In the genomic region with DNA sequence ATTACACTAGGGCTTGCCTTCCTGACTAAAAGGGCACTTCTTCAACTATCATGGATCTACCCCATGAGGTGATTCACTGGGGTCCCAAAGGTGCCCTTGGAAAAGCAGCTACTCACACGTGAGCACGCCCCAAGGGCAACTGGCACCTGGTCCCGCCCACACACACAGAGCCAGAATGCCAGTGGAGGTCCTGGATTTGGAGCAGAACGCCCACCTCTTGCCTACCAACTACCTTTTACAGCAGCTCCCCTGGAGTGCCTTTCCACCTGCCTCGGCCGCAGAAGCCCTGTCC, we compare ENCODE assay signal across 8 cellular contexts.
DNase-seq lines count a peak whose midpoint lies in the region; ATAC-seq and TF ChIP-seq lines count a peak whose summit lies in the region.

No MANE protein-coding gene starts in this region.

- peaks cover 20% of the 10 kb centered on the region for H3K27me3 Mint-ChIP-seq in stimulated activated naive CD8-positive, alpha-beta T cell treated with anti-CD3 and anti-CD28 coated beads, Interleukin-15, Interleukin-2, amounts not matched to agents 100 ng/mL and 50 ng/mL, for 24 hours
- H3K27me3 Mint-ChIP-seq in nephron (ENCODE audit: low read depth) = no peaks in the 10 kb centered on the region

- no peaks in the 10 kb centered on the region for H3K36me3 Mint-ChIP-seq in stimulated activated naive CD8-positive, alpha-beta T cell treated with anti-CD3 and anti-CD28 coated beads, Interleukin-15, Interleukin-2, amounts not matched to agents 100 ng/mL and 50 ng/mL, for 24 hours (ENCODE audit: low read depth)
- peaks cover 4% of the 10 kb centered on the region for H3K36me3 Mint-ChIP-seq in nephron (ENCODE audit: low read depth)

- TF ChIP-seq CTCF in coronary artery (IDR thresholded peaks at IDR 0.05) = no peak
- TF ChIP-seq CTCF in nephron (IDR thresholded peaks at IDR 0.05; ENCODE audit: unreplicated experiment in 3 of 3) = no peak

- H3K27ac ChIP-seq in coronary artery = peak overlapping the region; percentile 81 to 96

- H3K4me3 ChIP-seq in coronary artery = peak overlapping the region; percentile 40

- peaks cover 13% of the 10 kb centered on the region for H3K4me1 Mint-ChIP-seq in stimulated activated naive CD8-positive, alpha-beta T cell treated with anti-CD3 and anti-CD28 coated beads, Interleukin-15, Interleukin-2, amounts not matched to agents 100 ng/mL and 50 ng/mL, for 24 hours (ENCODE audit: low read depth)
- peaks cover 38% of the 10 kb centered on the region for H3K4me1 Mint-ChIP-seq in nephron

- peak overlapping the region; percentile 44 for H3K4me3 Mint-ChIP-seq in stimulated activated naive CD8-positive, alpha-beta T cell treated with anti-CD3 and anti-CD28 coated beads, Interleukin-15, Interleukin-2, amounts not matched to agents 100 ng/mL and 50 ng/mL, for 24 hours
- peak overlapping the region; percentile 81 to 96 (median 95) for H3K4me3 Mint-ChIP-seq in nephron

- ATAC-seq in stimulated activated naive CD8-positive, alpha-beta T cell treated with anti-CD3 and anti-CD28 coated beads, Interleukin-15, Interleukin-2, amounts not matched to agents 100 U/mL and 50 U/mL, for 24 hours = no peak
- ATAC-seq in GM21825 (IDR thresholded peaks at IDR 0.05; ENCODE audit: unreplicated experiment) = no peak

- no peak overlapping the region for H3K27ac Mint-ChIP-seq in stimulated activated naive CD8-positive, alpha-beta T cell treated with anti-CD3 and anti-CD28 coated beads, Interleukin-15, Interleukin-2, amounts not matched to agents 100 ng/mL and 50 ng/mL, for 24 hours
- peak overlapping the region; percentile 67 to 98 (median 93) for H3K27ac Mint-ChIP-seq in nephron

- H3K9me3 Mint-ChIP-seq in stimulated activated naive CD8-positive, alpha-beta T cell treated with anti-CD3 and anti-CD28 coated beads, Interleukin-15, Interleukin-2, amounts not matched to agents 100 ng/mL and 50 ng/mL, for 24 hours = no peaks in the 10 kb centered on the region
- no peaks in the 10 kb centered on the region for H3K9me3 Mint-ChIP-seq in nephron

- DNase-seq in stimulated activated naive CD8-positive, alpha-beta T cell treated with anti-CD3 and anti-CD28 coated beads, Interleukin-15, Interleukin-2, amounts not matched to agents 100 U/mL and 50 U/mL, for 24 hours = no peak
- DNase-seq in coronary artery (ENCODE audit: low spot score) = no peak
- DNase-seq in stimulated activated CD8-positive, alpha-beta memory T cell treated with anti-CD3 and anti-CD28 coated beads, Interleukin-4, amount 100 ng/mL, for 48 hours = no peak
- DNase-seq in cortex of kidney (lab: John Stamatoyannopoulos, UW) = no peak
- DNase-seq in NCI-H2171 (lab: John Stamatoyannopoulos, UW) = no peak
